In genomic region chr14:46344327-46344937, GRCh38 we compare ENCODE assay signal across 9 cellular contexts.
DNase-seq lines count a peak whose midpoint lies in the region; ATAC-seq and TF ChIP-seq lines count a peak whose summit lies in the region.
"Had no signal": no experiment of that assay in that cellular context is flagged by ENCODE, and none has a peak within 500 bp of the region (broad histone marks: within the 10 kb centered on the region; RNA-seq: fewer than 3 reads in every experiment).

No MANE protein-coding gene starts in this region.

- H3K36me3 ChIP-seq in PC-9 (ENCODE audit: low read depth): no peaks in the 10 kb centered on the region

- H3K27ac ChIP-seq in PC-9: no peak overlapping the region

- no peak overlapping the region for H3K4me3 ChIP-seq in PC-9

- no peak overlapping the region for H3K27ac Mint-ChIP-seq in glutamatergic neuron (ENCODE audit: unreplicated experiment)
- H3K27ac Mint-ChIP-seq in activated CD4-positive, alpha-beta memory T cell treated with anti-CD3 and anti-CD28 coated beads, Interleukin-2, amount 10 ng/mL, durations not matched to agents 7 days and 5 days: no peak overlapping the region
- H3K27ac Mint-ChIP-seq: activated naive CD8-positive, alpha-beta T cell had no signal

- no peaks in the 10 kb centered on the region for H3K9me2 ChIP-seq in PC-9 (ENCODE audit: insufficient read depth)

- no peaks in the 10 kb centered on the region for H3K27me3 Mint-ChIP-seq in glutamatergic neuron (ENCODE audit: unreplicated experiment)
- no peaks in the 10 kb centered on the region for H3K27me3 Mint-ChIP-seq in activated CD4-positive, alpha-beta memory T cell treated with anti-CD3 and anti-CD28 coated beads, Interleukin-2, amount 10 ng/mL, durations not matched to agents 7 days and 5 days
- H3K27me3 Mint-ChIP-seq: activated naive CD8-positive, alpha-beta T cell had no signal

- CTCF ChIA-PET in PC-9 (lab: Charles Lee): no interaction called here
- CTCF ChIA-PET in activated CD4-positive, alpha-beta memory T cell treated with anti-CD3 and anti-CD28 coated beads, Interleukin-2, amount 10 ng/mL, durations not matched to agents 7 days and 5 days (lab: Charles Lee): no interaction called here

- H3F3A ChIP-seq in PC-9 (ENCODE audit: insufficient read depth, low read depth): no peaks in the 10 kb centered on the region

- H2AFZ ChIP-seq in PC-9: no peak overlapping the region

- no peaks in the 10 kb centered on the region for H3K79me2 ChIP-seq in PC-9 (ENCODE audit: low read depth)

- TF ChIP-seq CTCF in PC-9 (conservative IDR thresholded peaks at IDR 0.05) (peak; percentile 74), glutamatergic neuron (IDR thresholded peaks at IDR 0.05; ENCODE audit: partially characterized antibody, unreplicated experiment) (peak; percentile 56)

- no peak overlapping the region for H3K4me3 Mint-ChIP-seq in glutamatergic neuron (ENCODE audit: unreplicated experiment)
- H3K4me3 Mint-ChIP-seq in activated CD4-positive, alpha-beta memory T cell treated with anti-CD3 and anti-CD28 coated beads, Interleukin-2, amount 10 ng/mL, durations not matched to agents 7 days and 5 days: no peak overlapping the region
- H3K4me3 Mint-ChIP-seq: activated naive CD8-positive, alpha-beta T cell had no signal

- no peaks in the 10 kb centered on the region for H3K4me1 ChIP-seq in PC-9 (replicated peaks; ENCODE audit: insufficient read depth)

- H4K20me1 ChIP-seq in PC-9 (ENCODE audit: insufficient read depth): no peaks in the 10 kb centered on the region

- DNase-seq in SIG-M5 treated with dmso at 0.1 percent for 504 hours (lab: John Stamatoyannopoulos, UW; ENCODE audit: unreplicated experiment) (peak; percentile 48), SIG-M5 (lab: John Stamatoyannopoulos, UW) (no peak), PC-9 (peak in 1 of 2 experiments; percentile 1), glutamatergic neuron (no peak)
- DNase-seq in stimulated activated CD4-positive, alpha-beta T cell treated with anti-CD3 and anti-CD28 coated beads, Interleukin-12 subunit alpha, Interleukin-12 subunit beta, amount 100 ng/mL, for 4 hours: no peak
- DNase-seq in activated CD4-positive, alpha-beta memory T cell treated with anti-CD3 and anti-CD28 coated beads, Interleukin-2, amount 10 ng/mL, durations not matched to agents 7 days and 5 days: no peak
- no peak for DNase-seq in activated T-cell treated with anti-CD3 and anti-CD28 coated beads, Interleukin-2, amount 50 U/mL, for 48 hours

- no peak overlapping the region for H3K4me2 ChIP-seq in PC-9

- H3K9me3 ChIP-seq in PC-9 (ENCODE audit: insufficient read depth, low read depth): no peaks in the 10 kb centered on the region

- peak; percentile 93 for ATAC-seq in HG03432 (IDR thresholded peaks at IDR 0.05; ENCODE audit: unreplicated experiment)

- no peaks in the 10 kb centered on the region for H3K27me3 ChIP-seq in PC-9 (ENCODE audit: insufficient read depth, low read depth)

- intact Hi-C loops in PC-9 (cut with micrococcal nuclease; ENCODE audit: unreplicated experiment): loop anchor here (1.0 to 2.0 kb wide), 2 partner anchors 734 to 918 kb away; no protein-coding TSS in a partner anchor

- no TSS peak for BruUV-seq in PC-9 (replicated peaks; lab: Mats Ljungman, UMichigan)

- no peaks in the 10 kb centered on the region for H3K4me1 Mint-ChIP-seq in glutamatergic neuron (ENCODE audit: low read depth, unreplicated experiment)
- no peaks in the 10 kb centered on the region for H3K4me1 Mint-ChIP-seq in activated CD4-positive, alpha-beta memory T cell treated with anti-CD3 and anti-CD28 coated beads, Interleukin-2, amount 10 ng/mL, durations not matched to agents 7 days and 5 days

- POLR2A ChIA-PET in PC-9 (lab: Charles Lee; ENCODE audit: unreplicated experiment): interaction anchor here (0.5 kb wide), 1 partner anchor 776 kb away, joined by 10 read pairs; no protein-coding TSS in a partner anchor
- POLR2A ChIA-PET in activated CD4-positive, alpha-beta memory T cell treated with anti-CD3 and anti-CD28 coated beads, Interleukin-2, amount 10 ng/mL, durations not matched to agents 7 days and 5 days (lab: Charles Lee): no interaction called here

- no peaks in the 10 kb centered on the region for H3K36me3 Mint-ChIP-seq in glutamatergic neuron (ENCODE audit: unreplicated experiment)
- no peaks in the 10 kb centered on the region for H3K36me3 Mint-ChIP-seq in activated CD4-positive, alpha-beta memory T cell treated with anti-CD3 and anti-CD28 coated beads, Interleukin-2, amount 10 ng/mL, durations not matched to agents 7 days and 5 days (ENCODE audit: low read depth)
- H3K36me3 Mint-ChIP-seq: activated naive CD8-positive, alpha-beta T cell had no signal

- H3K9me3 Mint-ChIP-seq in glutamatergic neuron (ENCODE audit: unreplicated experiment): no peaks in the 10 kb centered on the region
- peaks cover 8% of the 10 kb centered on the region for H3K9me3 Mint-ChIP-seq in activated CD4-positive, alpha-beta memory T cell treated with anti-CD3 and anti-CD28 coated beads, Interleukin-2, amount 10 ng/mL, durations not matched to agents 7 days and 5 days
